22 cellular contexts compared by ENCODE assay signal in genomic region chr11:3041699-3042098, GRCh38. TPM values are rescaled to one million over a fixed set of nuclear protein-coding genes. Genes with fewer than 3 reads are reported as not detected.
A peak's percentile ranks its signal among the peaks of the same experiment; 100 is the strongest.
DNase-seq lines count a peak whose midpoint lies in the region; ATAC-seq and TF ChIP-seq lines count a peak whose summit lies in the region.
"Had no signal": no experiment of that assay in that cellular context is flagged by ENCODE, and none has a peak within 500 bp of the region (broad histone marks: within the 10 kb centered on the region; RNA-seq: fewer than 3 reads in every experiment).

No MANE protein-coding gene starts in this region.

- H3K27me3 ChIP-seq in adipocyte (replicated peaks; ENCODE audit: control insufficient read depth, insufficient read depth, low read length), result no peaks in the 10 kb centered on the region
- H3K27me3 ChIP-seq in heart left ventricle, result no peaks in the 10 kb centered on the region
- no peaks in the 10 kb centered on the region for H3K27me3 ChIP-seq in muscle layer of colon (ENCODE audit: control insufficient read depth in 1 of 2, insufficient read depth in 2 of 2, low read length in 2 of 2)
- H3K27me3 ChIP-seq: ascending aorta, neutrophil, SJCRH30, transverse colon had no signal

- H3K4me3 Mint-ChIP-seq in stimulated activated naive B cell treated with anti-CD40 and anti-IgM and Interleukin-4, amounts not matched to agents 10 μg/mL and 1 μg/mL and 100 μg/mL, for 72 hours, result no peak overlapping the region
- H3K4me3 Mint-ChIP-seq: CD4-positive, alpha-beta T cell; T-helper 1 cell treated with Interleukin-12 subunit alpha and Interleukin-12 subunit beta and Interleukin-4 antibody, amounts not matched to agents 30 μg/mL and 1 μg/mL, for 36 hours had no signal

- peaks cover 30 to 52% of the 10 kb centered on the region in 2 donors for H3K36me3 Mint-ChIP-seq in stimulated activated naive B cell treated with anti-CD40 and anti-IgM and Interleukin-4, amounts not matched to agents 10 μg/mL and 1 μg/mL and 100 μg/mL, for 72 hours

- H3K27ac Mint-ChIP-seq in stimulated activated naive B cell treated with anti-CD40 and anti-IgM and Interleukin-4, amounts not matched to agents 10 μg/mL and 1 μg/mL and 100 μg/mL, for 72 hours, result peak overlapping the region; percentile 17
- H3K27ac Mint-ChIP-seq: CD4-positive, alpha-beta T cell; T-helper 1 cell treated with Interleukin-12 subunit alpha and Interleukin-12 subunit beta and Interleukin-4 antibody, amounts not matched to agents 30 μg/mL and 1 μg/mL, for 36 hours had no signal

- TF ChIP-seq POLR2A in heart left ventricle (IDR thresholded peaks at IDR 0.05), result no peak

- H3K27me3 Mint-ChIP-seq in stimulated activated naive B cell treated with anti-CD40 and anti-IgM and Interleukin-4, amounts not matched to agents 10 μg/mL and 1 μg/mL and 100 μg/mL, for 72 hours, result no peaks in the 10 kb centered on the region
- H3K27me3 Mint-ChIP-seq: CD4-positive, alpha-beta T cell had no signal

- no peak for TF ChIP-seq CTCF in heart left ventricle (IDR thresholded peaks at IDR 0.05)

- no peaks in the 10 kb centered on the region for H3K9me3 ChIP-seq in adipocyte (ENCODE audit: control insufficient read depth, low read length)
- no peaks in the 10 kb centered on the region for H3K9me3 ChIP-seq in heart left ventricle
- no peaks in the 10 kb centered on the region for H3K9me3 ChIP-seq in muscle layer of colon (ENCODE audit: low read length)
- H3K9me3 ChIP-seq: ascending aorta, neutrophil, SJCRH30, transverse colon had no signal

- H3K4me1 ChIP-seq in adipocyte (ENCODE audit: control insufficient read depth, insufficient read depth, low read length) (peaks cover 47% of the 10 kb centered on the region), heart left ventricle (peaks cover 0 to 42% (median 29%) of the 10 kb centered on the region in 12 donors), muscle layer of colon (ENCODE audit: insufficient read depth, low read length) (peaks cover 23% of the 10 kb centered on the region)
- H3K4me1 ChIP-seq: SJCRH30 had no signal

- ATAC-seq in heart left ventricle (peak; percentile 72 to 88 (median 82)), GM18519 (IDR thresholded peaks at IDR 0.05; ENCODE audit: low FRiP score, unreplicated experiment) (no peak), GM19395 (IDR thresholded peaks at IDR 0.05; ENCODE audit: unreplicated experiment) (no peak)
- no peak for ATAC-seq in stimulated activated naive B cell treated with anti-CD40 and anti-IgM and Interleukin-4, amounts not matched to agents 10 μg/mL and 1 μg/mL and 100 μg/mL, for 72 hours (replicated peaks)

- H3K9ac ChIP-seq in adipocyte (ENCODE audit: low read length) (peak overlapping the region; percentile 9), muscle layer of colon (ENCODE audit: low read length) (no peak overlapping the region)

- H3K36me3 ChIP-seq in adipocyte (ENCODE audit: control insufficient read depth, insufficient read depth, low read length, severe bottlenecking) (peaks cover 76% of the 10 kb centered on the region), heart left ventricle (peaks cover 0 to 87% (median 51%) of the 10 kb centered on the region in 9 donors), muscle layer of colon (ENCODE audit: insufficient read depth, low read length) (peaks cover 35% of the 10 kb centered on the region)

- no peaks in the 10 kb centered on the region for H3K9me3 Mint-ChIP-seq in stimulated activated naive B cell treated with anti-CD40 and anti-IgM and Interleukin-4, amounts not matched to agents 10 μg/mL and 1 μg/mL and 100 μg/mL, for 72 hours
- H3K9me3 Mint-ChIP-seq: CD4-positive, alpha-beta T cell; T-helper 1 cell treated with Interleukin-12 subunit alpha and Interleukin-12 subunit beta and Interleukin-4 antibody, amounts not matched to agents 30 μg/mL and 1 μg/mL, for 36 hours had no signal

- 59 to 66% (median 61%) methylated on average over 7 of the region's 7 CpGs for WGBS in heart left ventricle, 4 donors

- H3K27ac ChIP-seq in heart left ventricle (peak overlapping the region in 10 of 12 donors; percentile 25 to 81 (median 68)), muscle layer of colon (ENCODE audit: low read depth, low read length) (peak overlapping the region; percentile 7)
- H3K27ac ChIP-seq: neutrophil, SJCRH30 had no signal

- intact Hi-C loops in heart left ventricle (cut with DNase I), result loop anchor here in 2 of 10 donors (2.0 to 5.0 kb wide), 2 partner anchors 41 to 176 kb away; partner anchors contain the start of gene MRGPRG (in 1 of the 2)

- H3K4me1 Mint-ChIP-seq in stimulated activated naive B cell treated with anti-CD40 and anti-IgM and Interleukin-4, amounts not matched to agents 10 μg/mL and 1 μg/mL and 100 μg/mL, for 72 hours, result peaks cover 15 to 27% of the 10 kb centered on the region in 2 donors

- no peak for DNase-seq in adipocyte (ENCODE audit: low read depth)
- peak in 4 of 5 donors; percentile 65 to 85 (median 71) for DNase-seq in heart left ventricle
- no peak for DNase-seq in stimulated activated naive B cell treated with anti-CD40 and anti-IgM and Interleukin-4, amounts not matched to agents 10 μg/mL and 1 μg/mL and 100 μg/mL, for 72 hours
- DNase-seq in SW 1271 (lab: John Stamatoyannopoulos, UW), result no peak
- DNase-seq in DMS53 treated with DMSO at 0.1 percent for 48 hours (lab: John Stamatoyannopoulos, UW; ENCODE audit: unreplicated experiment), result no peak
- DNase-seq: activated CD4-positive, alpha-beta T cell treated with anti-CD3 and anti-CD28 coated beads, Interleukin-2, amount 50 U/mL, for 4 hours; activated naive CD4-positive, alpha-beta T cell treated with Interleukin-2 at 50 U/mL for 16 hours; CD4-positive, alpha-beta T cell; cerebellar nuclear complex; DMS 273 treated with DMSO at 0.1 percent for 48 hours; effector CD8-positive, alpha-beta T cell; NCI-H1930; OCI-M1; retina; SJCRH30; transverse colon had no signal

- no peak overlapping the region for H3K4me3 ChIP-seq in adipocyte (ENCODE audit: low read length)
- no peak overlapping the region for H3K4me3 ChIP-seq in heart left ventricle
- H3K4me3 ChIP-seq in muscle layer of colon (ENCODE audit: low read depth in 1 of 2, low read length in 2 of 2), result no peak overlapping the region
- H3K4me3 ChIP-seq: ascending aorta, SJCRH30, transverse colon had no signal

RNA-seq across cellular contexts. Expression of gene CARS1, which starts 15.5 kb away (rescaled TPM):
- 10 to 100 TPM; 10.2 to 29.3 (median 18.5) TPM for total RNA-seq in heart left ventricle
- 10 to 100 TPM in 1 of 2 donors, 1 to 10 TPM in 1; 9.3 to 30.5 TPM for polyA plus RNA-seq in heart left ventricle

RNA-seq across cellular contexts. Expression of gene NAP1L4, which starts 49.6 kb away (rescaled TPM):
- total RNA-seq in heart left ventricle, result 100 to 1,000 TPM; 125 to 216 (median 178) TPM
- 100 to 1,000 TPM; 119 to 143 TPM for polyA plus RNA-seq in heart left ventricle

Comparison
In these comparisons a context has a peak if more than half of its experiments do, and no peak if none do; other contexts are left out.
1. DNase-seq: peak in heart left ventricle (4 of 5); none in adipocyte (single experiment), stimulated activated naive B cell treated with anti-CD40 and anti-IgM and Interleukin-4, amounts not matched to agents 10 μg/mL and 1 μg/mL and 100 μg/mL, for 72 hours (single experiment), SW 1271 (0 of 2) and DMS53 treated with DMSO at 0.1 percent for 48 hours (single experiment).
2. ATAC-seq: peak in heart left ventricle (4 of 4); none in stimulated activated naive B cell treated with anti-CD40 and anti-IgM and Interleukin-4, amounts not matched to agents 10 μg/mL and 1 μg/mL and 100 μg/mL, for 72 hours (0 of 2), GM18519 (single experiment) and GM19395 (single experiment).